ENCODE assay signal across 1 cellular context in the genomic region with DNA sequence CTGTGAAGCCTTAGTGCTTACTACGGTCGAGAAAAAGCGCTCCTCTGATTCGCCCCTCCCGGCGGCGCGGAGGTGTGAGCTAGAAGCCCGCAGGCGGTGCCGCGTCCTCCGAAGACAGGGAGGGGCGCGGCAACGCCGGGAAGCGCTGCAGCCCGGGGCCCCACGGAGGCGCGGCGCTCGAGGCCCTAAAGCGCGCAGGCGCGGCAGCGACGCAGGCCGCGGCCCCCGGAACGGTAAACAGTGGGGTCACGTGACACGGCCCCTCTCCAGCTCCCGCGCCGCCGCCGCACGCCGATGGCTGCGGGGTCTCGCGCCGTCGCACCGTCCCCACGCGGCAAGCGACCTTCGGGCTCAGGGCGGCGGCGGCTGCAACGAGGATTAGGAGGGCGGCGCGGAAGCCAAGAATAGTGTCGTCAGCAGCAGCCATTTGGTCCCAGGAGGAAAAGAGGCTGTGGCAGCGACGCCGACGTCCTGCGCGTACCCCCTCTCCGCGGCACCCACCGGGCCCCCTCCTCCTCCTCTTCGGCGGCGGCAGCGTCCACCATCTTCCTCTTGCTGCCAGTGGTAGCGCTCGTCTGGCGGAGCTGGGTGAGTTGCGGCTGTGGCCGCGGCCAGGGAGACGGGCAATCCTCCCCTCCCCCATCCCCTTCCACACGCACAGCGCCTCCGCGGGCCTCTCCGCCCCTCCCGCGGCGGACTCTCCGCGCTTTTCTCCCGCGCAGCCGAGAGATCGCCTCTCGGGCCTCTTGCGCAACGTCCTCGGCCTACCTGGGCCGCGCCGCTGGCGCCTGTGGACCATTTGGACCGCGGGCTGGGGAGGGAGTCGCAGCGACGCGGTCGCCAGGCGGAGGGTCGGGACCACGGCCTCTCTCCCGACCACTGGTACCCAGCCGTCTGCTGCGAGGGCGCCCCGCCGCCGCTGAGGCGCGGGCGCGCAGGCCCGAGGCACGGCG.
TF ChIP-seq lines count a peak whose summit lies in the region.

A gene with protein sequence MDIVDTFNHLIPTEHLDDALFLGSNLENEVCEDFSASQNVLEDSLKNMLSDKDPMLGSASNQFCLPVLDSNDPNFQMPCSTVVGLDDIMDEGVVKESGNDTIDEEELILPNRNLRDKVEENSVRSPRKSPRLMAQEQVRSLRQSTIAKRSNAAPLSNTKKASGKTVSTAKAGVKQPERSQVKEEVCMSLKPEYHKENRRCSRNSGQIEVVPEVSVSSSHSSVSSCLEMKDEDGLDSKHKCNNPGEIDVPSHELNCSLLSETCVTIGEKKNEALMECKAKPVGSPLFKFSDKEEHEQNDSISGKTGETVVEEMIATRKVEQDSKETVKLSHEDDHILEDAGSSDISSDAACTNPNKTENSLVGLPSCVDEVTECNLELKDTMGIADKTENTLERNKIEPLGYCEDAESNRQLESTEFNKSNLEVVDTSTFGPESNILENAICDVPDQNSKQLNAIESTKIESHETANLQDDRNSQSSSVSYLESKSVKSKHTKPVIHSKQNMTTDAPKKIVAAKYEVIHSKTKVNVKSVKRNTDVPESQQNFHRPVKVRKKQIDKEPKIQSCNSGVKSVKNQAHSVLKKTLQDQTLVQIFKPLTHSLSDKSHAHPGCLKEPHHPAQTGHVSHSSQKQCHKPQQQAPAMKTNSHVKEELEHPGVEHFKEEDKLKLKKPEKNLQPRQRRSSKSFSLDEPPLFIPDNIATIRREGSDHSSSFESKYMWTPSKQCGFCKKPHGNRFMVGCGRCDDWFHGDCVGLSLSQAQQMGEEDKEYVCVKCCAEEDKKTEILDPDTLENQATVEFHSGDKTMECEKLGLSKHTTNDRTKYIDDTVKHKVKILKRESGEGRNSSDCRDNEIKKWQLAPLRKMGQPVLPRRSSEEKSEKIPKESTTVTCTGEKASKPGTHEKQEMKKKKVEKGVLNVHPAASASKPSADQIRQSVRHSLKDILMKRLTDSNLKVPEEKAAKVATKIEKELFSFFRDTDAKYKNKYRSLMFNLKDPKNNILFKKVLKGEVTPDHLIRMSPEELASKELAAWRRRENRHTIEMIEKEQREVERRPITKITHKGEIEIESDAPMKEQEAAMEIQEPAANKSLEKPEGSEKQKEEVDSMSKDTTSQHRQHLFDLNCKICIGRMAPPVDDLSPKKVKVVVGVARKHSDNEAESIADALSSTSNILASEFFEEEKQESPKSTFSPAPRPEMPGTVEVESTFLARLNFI (N-terminal part only) (plus strand): TSS at position 240 of the 953 bp plus-strand sequence. CDS start 10,750 bp downstream, outside the sequence.

TF ChIP-seq in WTC11, 78 proteins besides CTCF, POLR2A, EP300 and RAD21 (continued from another document and continues in another):
- TF ChIP-seq ZSCAN18 (CRISPR knock-in tag; IDR thresholded peaks at IDR 0.05), result no peak
- no peak for TF ChIP-seq JAZF1 (CRISPR knock-in tag; IDR thresholded peaks at IDR 0.05)
- no peak for TF ChIP-seq OVOL2 (CRISPR knock-in tag; IDR thresholded peaks at IDR 0.05; ENCODE audit: borderline replicate concordance)
- no peak for TF ChIP-seq NR2C2 (CRISPR knock-in tag; IDR thresholded peaks at IDR 0.05)
- peak; percentile 89; the same call in 1 of the 2 replicates for TF ChIP-seq HMGXB4 (CRISPR knock-in tag; IDR thresholded peaks at IDR 0.05)
- TF ChIP-seq JUN (CRISPR knock-in tag; IDR thresholded peaks at IDR 0.05), result peak; percentile 59; the same call in 1 of the 2 replicates
- TF ChIP-seq ZNF512 (CRISPR knock-in tag; IDR thresholded peaks at IDR 0.05; ENCODE audit: borderline replicate concordance), result no peak
- TF ChIP-seq NFATC4 (CRISPR knock-in tag; IDR thresholded peaks at IDR 0.05), result 0 out of 2 replicates have a peak, but pooled peaks have one; percentile 41
- no peak for TF ChIP-seq NR3C1 (CRISPR knock-in tag; conservative IDR thresholded peaks at IDR 0.05; ENCODE audit: low read depth)
- TF ChIP-seq ZNF416 (CRISPR knock-in tag; IDR thresholded peaks at IDR 0.05), result no peak
- TF ChIP-seq ZNF317 (CRISPR knock-in tag; IDR thresholded peaks at IDR 0.05; ENCODE audit: borderline replicate concordance, low read depth), result 0 out of 2 replicates have a peak, but pooled peaks have one; percentile 19
- no peak for TF ChIP-seq ATF1 (CRISPR knock-in tag; IDR thresholded peaks at IDR 0.05)
- TF ChIP-seq, protein P1, sequence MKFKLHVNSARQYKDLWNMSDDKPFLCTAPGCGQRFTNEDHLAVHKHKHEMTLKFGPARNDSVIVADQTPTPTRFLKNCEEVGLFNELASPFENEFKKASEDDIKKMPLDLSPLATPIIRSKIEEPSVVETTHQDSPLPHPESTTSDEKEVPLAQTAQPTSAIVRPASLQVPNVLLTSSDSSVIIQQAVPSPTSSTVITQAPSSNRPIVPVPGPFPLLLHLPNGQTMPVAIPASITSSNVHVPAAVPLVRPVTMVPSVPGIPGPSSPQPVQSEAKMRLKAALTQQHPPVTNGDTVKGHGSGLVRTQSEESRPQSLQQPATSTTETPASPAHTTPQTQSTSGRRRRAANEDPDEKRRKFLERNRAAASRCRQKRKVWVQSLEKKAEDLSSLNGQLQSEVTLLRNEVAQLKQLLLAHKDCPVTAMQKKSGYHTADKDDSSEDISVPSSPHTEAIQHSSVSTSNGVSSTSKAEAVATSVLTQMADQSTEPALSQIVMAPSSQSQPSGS (CRISPR knock-in tag; IDR thresholded peaks at IDR 0.05; ENCODE audit: borderline replicate concordance, low read depth), result no peak
- TF ChIP-seq PRDM15 (CRISPR knock-in tag; IDR thresholded peaks at IDR 0.05), result no peak
- TF ChIP-seq SMAD3 (CRISPR knock-in tag; IDR thresholded peaks at IDR 0.05; ENCODE audit: borderline replicate concordance), result peak; percentile 80
- TF ChIP-seq, protein P2, sequence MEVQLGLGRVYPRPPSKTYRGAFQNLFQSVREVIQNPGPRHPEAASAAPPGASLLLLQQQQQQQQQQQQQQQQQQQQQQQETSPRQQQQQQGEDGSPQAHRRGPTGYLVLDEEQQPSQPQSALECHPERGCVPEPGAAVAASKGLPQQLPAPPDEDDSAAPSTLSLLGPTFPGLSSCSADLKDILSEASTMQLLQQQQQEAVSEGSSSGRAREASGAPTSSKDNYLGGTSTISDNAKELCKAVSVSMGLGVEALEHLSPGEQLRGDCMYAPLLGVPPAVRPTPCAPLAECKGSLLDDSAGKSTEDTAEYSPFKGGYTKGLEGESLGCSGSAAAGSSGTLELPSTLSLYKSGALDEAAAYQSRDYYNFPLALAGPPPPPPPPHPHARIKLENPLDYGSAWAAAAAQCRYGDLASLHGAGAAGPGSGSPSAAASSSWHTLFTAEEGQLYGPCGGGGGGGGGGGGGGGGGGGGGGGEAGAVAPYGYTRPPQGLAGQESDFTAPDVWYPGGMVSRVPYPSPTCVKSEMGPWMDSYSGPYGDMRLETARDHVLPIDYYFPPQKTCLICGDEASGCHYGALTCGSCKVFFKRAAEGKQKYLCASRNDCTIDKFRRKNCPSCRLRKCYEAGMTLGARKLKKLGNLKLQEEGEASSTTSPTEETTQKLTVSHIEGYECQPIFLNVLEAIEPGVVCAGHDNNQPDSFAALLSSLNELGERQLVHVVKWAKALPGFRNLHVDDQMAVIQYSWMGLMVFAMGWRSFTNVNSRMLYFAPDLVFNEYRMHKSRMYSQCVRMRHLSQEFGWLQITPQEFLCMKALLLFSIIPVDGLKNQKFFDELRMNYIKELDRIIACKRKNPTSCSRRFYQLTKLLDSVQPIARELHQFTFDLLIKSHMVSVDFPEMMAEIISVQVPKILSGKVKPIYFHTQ (CRISPR knock-in tag; IDR thresholded peaks at IDR 0.05), result 0 out of 2 replicates have a peak, but pooled peaks have one; percentile 62
- no peak for TF ChIP-seq EMX1 (CRISPR knock-in tag; IDR thresholded peaks at IDR 0.05)
- TF ChIP-seq SP1 (CRISPR knock-in tag; conservative IDR thresholded peaks at IDR 0.05), result peak; percentile 27; the same call in 1 of the 2 replicates
- TF ChIP-seq FOXP4 (CRISPR knock-in tag; IDR thresholded peaks at IDR 0.05), result peak; percentile 91
- no peak; the same call in 1 of the 2 replicates for TF ChIP-seq ZNF263 (CRISPR knock-in tag; IDR thresholded peaks at IDR 0.05; ENCODE audit: low read depth)
- no peak for TF ChIP-seq RORB (CRISPR knock-in tag; IDR thresholded peaks at IDR 0.05)
